22 cellular contexts compared by ENCODE assay signal in the genomic region with DNA sequence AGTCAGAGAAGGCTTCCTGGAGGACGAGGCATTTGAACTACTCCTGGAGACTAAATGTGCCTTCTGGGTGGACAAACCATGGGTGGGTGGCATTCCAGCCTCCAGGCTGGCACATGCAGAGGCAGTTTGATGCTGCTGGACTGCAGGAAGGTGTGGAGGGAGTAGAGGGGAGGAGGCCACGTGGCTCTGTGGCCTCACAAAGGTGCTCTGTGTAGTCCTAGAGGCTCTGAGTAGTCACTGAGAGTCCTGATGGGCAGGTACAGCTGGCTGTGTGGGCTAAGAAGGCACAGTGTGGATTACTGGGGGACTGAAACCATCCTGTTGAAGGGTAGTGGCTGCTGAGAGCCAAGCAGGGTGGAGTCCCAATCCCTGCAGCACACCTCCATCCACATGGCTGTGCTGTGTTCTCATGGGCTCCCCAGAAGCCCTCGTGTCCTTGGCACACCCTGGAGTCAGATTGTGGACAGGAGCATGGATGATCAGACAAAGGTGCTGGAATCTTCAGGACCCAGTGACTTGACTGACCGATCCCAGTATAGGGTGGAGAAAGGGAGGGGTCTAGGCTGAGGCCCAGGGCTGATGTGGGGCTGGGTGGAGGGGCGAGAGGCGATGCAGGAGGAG.
DNase-seq lines count a peak whose midpoint lies in the region; ATAC-seq and TF ChIP-seq lines count a peak whose summit lies in the region.
"Had no signal": no experiment of that assay in that cellular context is flagged by ENCODE, and none has a peak within 500 bp of the region (broad histone marks: within the 10 kb centered on the region; RNA-seq: fewer than 3 reads in every experiment).

No MANE protein-coding gene starts in this region.

- no peaks in the 10 kb centered on the region for H3K4me1 Mint-ChIP-seq in MCF 10A (ENCODE audit: insufficient read depth, unreplicated experiment)
- H3K4me1 Mint-ChIP-seq in chondrocyte (ENCODE audit: low read depth): peaks cover 15% of the 10 kb centered on the region
- H3K4me1 Mint-ChIP-seq in neural progenitor cell: peaks cover 44% of the 10 kb centered on the region

- H3K27ac ChIP-seq in mammary epithelial cell (ENCODE audit: insufficient read depth, low read depth, low read length): no peak overlapping the region
- H3K27ac ChIP-seq in neural progenitor cell: no peak overlapping the region
- H3K27ac ChIP-seq in vagina: no peak overlapping the region
- H3K27ac ChIP-seq: C4-2B, HL-60, upper lobe of left lung had no signal

- no peak for TF ChIP-seq POLR2A in vagina (IDR thresholded peaks at IDR 0.05)

- H3K9ac ChIP-seq in mammary epithelial cell (ENCODE audit: insufficient read depth, low read length): no peak overlapping the region
- no peak overlapping the region for H3K9ac ChIP-seq in neural progenitor cell

- dilution Hi-C loops in mammary epithelial cell (cut with HindIII; ENCODE audit: low sequenced_read_pairs): no loop called here

- H3K27me3 ChIP-seq in mammary epithelial cell (ENCODE audit: insufficient read depth, low read length): no peaks in the 10 kb centered on the region
- H3K27me3 ChIP-seq in neural progenitor cell: no peaks in the 10 kb centered on the region
- H3K27me3 ChIP-seq in vagina: no peaks in the 10 kb centered on the region
- H3K27me3 ChIP-seq in MG63: no peaks in the 10 kb centered on the region
- H3K27me3 ChIP-seq: upper lobe of left lung had no signal

- no peaks in the 10 kb centered on the region for H3F3A ChIP-seq in neural progenitor cell (ENCODE audit: low read depth)

- no peak for ATAC-seq in HG02798 (IDR thresholded peaks at IDR 0.05; ENCODE audit: poor library complexity, unreplicated experiment)

- H3K4me3 Mint-ChIP-seq in MCF 10A (ENCODE audit: unreplicated experiment) (no peak overlapping the region), chondrocyte (ENCODE audit: unreplicated experiment) (no peak overlapping the region), neural progenitor cell (peak overlapping the region; percentile 15)
- H3K4me3 Mint-ChIP-seq: IgD-negative memory B cell had no signal

- H3K9me3 ChIP-seq in mammary epithelial cell (replicated peaks; ENCODE audit: insufficient read depth, low read length) (no peaks in the 10 kb centered on the region), neural progenitor cell (ENCODE audit: low read depth) (no peaks in the 10 kb centered on the region), vagina (no peaks in the 10 kb centered on the region), MG63 (no peaks in the 10 kb centered on the region)
- H3K9me3 ChIP-seq: upper lobe of left lung had no signal

- H2AFZ ChIP-seq in mammary epithelial cell (ENCODE audit: low read depth, low read length) (peak overlapping the region; percentile 71), neural progenitor cell (replicated peaks) (no peak overlapping the region)

- no peak overlapping the region for H3K27ac Mint-ChIP-seq in MCF 10A (ENCODE audit: low read depth, unreplicated experiment)
- H3K27ac Mint-ChIP-seq in chondrocyte (ENCODE audit: unreplicated experiment): no peak overlapping the region
- peak overlapping the region; percentile 87 for H3K27ac Mint-ChIP-seq in neural progenitor cell
- H3K27ac Mint-ChIP-seq: IgD-negative memory B cell had no signal

- H3K36me3 ChIP-seq in mammary epithelial cell (ENCODE audit: insufficient read depth, low read length) (no peaks in the 10 kb centered on the region), neural progenitor cell (no peaks in the 10 kb centered on the region), vagina (no peaks in the 10 kb centered on the region), MG63 (no peaks in the 10 kb centered on the region)
- H3K36me3 ChIP-seq: upper lobe of left lung had no signal

- H3K4me1 ChIP-seq in mammary epithelial cell (ENCODE audit: insufficient read depth, low read length) (peaks cover 29% of the 10 kb centered on the region), neural progenitor cell (peaks cover 10% of the 10 kb centered on the region), vagina (peaks cover 15% of the 10 kb centered on the region)
- H3K4me1 ChIP-seq: upper lobe of left lung had no signal

- no peak overlapping the region for H3K4me3 ChIP-seq in mammary epithelial cell (replicated peaks in 1 of 3; ENCODE audit: insufficient read depth in 1 of 3, low read depth in 2 of 3, low read length in 3 of 3)
- no peak overlapping the region for H3K4me3 ChIP-seq in neural progenitor cell
- H3K4me3 ChIP-seq in vagina: no peak overlapping the region
- no peak overlapping the region for H3K4me3 ChIP-seq in MG63
- H3K4me3 ChIP-seq: upper lobe of left lung had no signal

- in situ Hi-C loops in mammary epithelial cell (cut with MboI; ENCODE audit: low sequenced_read_pairs in 2 of 2): no loop called here

- no peaks in the 10 kb centered on the region for H3K79me2 ChIP-seq in mammary epithelial cell (ENCODE audit: insufficient read depth, low read length)
- no peaks in the 10 kb centered on the region for H3K79me2 ChIP-seq in neural progenitor cell (ENCODE audit: low read depth)

- H3K4me2 ChIP-seq in mammary epithelial cell (ENCODE audit: insufficient read depth, low read depth, low read length) (no peak overlapping the region), neural progenitor cell (no peak overlapping the region)

- H3K27me3 Mint-ChIP-seq in MCF 10A (ENCODE audit: insufficient read depth, unreplicated experiment) (no peaks in the 10 kb centered on the region), chondrocyte (ENCODE audit: low read depth) (no peaks in the 10 kb centered on the region), neural progenitor cell (ENCODE audit: insufficient read depth, low read depth) (peaks cover 16% of the 10 kb centered on the region)

- DNase-seq in mammary epithelial cell (no peak), MCF 10A (ENCODE audit: unreplicated experiment) (no peak), chondrocyte (ENCODE audit: low spot score) (peak; percentile 32), neural progenitor cell (ENCODE audit: low spot score) (no peak), vagina (ENCODE audit: extremely low spot score in 2 of 2) (peak; percentile 79 to 82), MG63 (no peak), SK-N-DZ (ENCODE audit: low spot score) (no peak)
- DNase-seq: ACHN; activated CD4-positive, alpha-beta T cell treated with anti-CD3 and anti-CD28 coated beads for 48 hours; activated naive CD4-positive, alpha-beta T cell; activated T-cell treated with anti-CD3 and anti-CD28 coated beads for 4 hours; amniotic stem cell; caudate nucleus; effector CD8-positive, alpha-beta T cell; NCI-H1694 treated with DMSO at 0.1 percent for 48 hours; stimulated activated CD4-positive, alpha-beta T cell treated with anti-CD3 and anti-CD28 coated beads, Interleukin-1b, Interleukin-23, amount 100 ng/mL, for 48 hours; stimulated activated naive CD4-positive, alpha-beta T cell treated with Interleukin-2 at 50 U/mL for 16 hours had no signal

- no peaks in the 10 kb centered on the region for H3K9me3 Mint-ChIP-seq in MCF 10A (ENCODE audit: unreplicated experiment)
- no peaks in the 10 kb centered on the region for H3K9me3 Mint-ChIP-seq in chondrocyte (ENCODE audit: low read depth)
- no peaks in the 10 kb centered on the region for H3K9me3 Mint-ChIP-seq in neural progenitor cell

- H3K36me3 Mint-ChIP-seq in MCF 10A (ENCODE audit: insufficient read depth, unreplicated experiment) (no peaks in the 10 kb centered on the region), chondrocyte (ENCODE audit: low read depth) (no peaks in the 10 kb centered on the region), neural progenitor cell (no peaks in the 10 kb centered on the region)

- H4K20me1 ChIP-seq in mammary epithelial cell (ENCODE audit: insufficient read depth, low read length): no peaks in the 10 kb centered on the region
- H4K20me1 ChIP-seq in neural progenitor cell (ENCODE audit: low read depth): no peaks in the 10 kb centered on the region

- POLR2A ChIA-PET in MCF 10A (lab: Yijun Ruan, JAX): no interaction called here

- intact Hi-C loops in mammary epithelial cell (cut with micrococcal nuclease) (no loop called here), MCF 10A (cut with micrococcal nuclease) (no loop called here), vagina (cut with DNase I) (no loop called here)

- TF ChIP-seq CTCF in mammary epithelial cell (conservative IDR thresholded peaks at IDR 0.05 in 1 of 2, IDR thresholded peaks at IDR 0.05 in 1 of 2; ENCODE audit: extremely low read depth in 1 of 2, insufficient read depth in 1 of 2, low read depth in 1 of 2, low read length in 2 of 2) (no peak), MCF 10A (IDR thresholded peaks at IDR 0.05; ENCODE audit: unreplicated experiment) (no peak), chondrocyte (IDR thresholded peaks at IDR 0.05) (no peak), neural progenitor cell (IDR thresholded peaks at IDR 0.05) (no peak), vagina (IDR thresholded peaks at IDR 0.05) (no peak)

- CTCF ChIA-PET in mammary epithelial cell (lab: Charles Lee; ENCODE audit: low non-redundant PET) (no interaction called here), MCF 10A (lab: Yijun Ruan, JAX) (interaction anchor here (0.6 kb wide), 2 partner anchors 396 to 1317 kb away, joined by 3 read pairs; no protein-coding TSS in a partner anchor)

- 75% methylated on average over 5 of the region's 6 CpGs for WGBS in mammary epithelial cell (ENCODE audit: low coverage, missing lambda C conversion rate)

- BruUV-seq in mammary epithelial cell (replicated peaks; lab: Mats Ljungman, UMichigan): no TSS peak
- BruUV-seq in MCF 10A (replicated peaks; lab: Mats Ljungman, UMichigan): no TSS peak

Comparison
In these comparisons a context has a peak if more than half of its experiments do, and no peak if none do; other contexts are left out.
1. DNase-seq: peak in chondrocyte (single experiment) and vagina (2 of 2); none in mammary epithelial cell (single experiment), MCF 10A (single experiment), neural progenitor cell (single experiment), MG63 (single experiment) and SK-N-DZ (single experiment).